8 cellular contexts compared by ENCODE assay signal in the genomic region with DNA sequence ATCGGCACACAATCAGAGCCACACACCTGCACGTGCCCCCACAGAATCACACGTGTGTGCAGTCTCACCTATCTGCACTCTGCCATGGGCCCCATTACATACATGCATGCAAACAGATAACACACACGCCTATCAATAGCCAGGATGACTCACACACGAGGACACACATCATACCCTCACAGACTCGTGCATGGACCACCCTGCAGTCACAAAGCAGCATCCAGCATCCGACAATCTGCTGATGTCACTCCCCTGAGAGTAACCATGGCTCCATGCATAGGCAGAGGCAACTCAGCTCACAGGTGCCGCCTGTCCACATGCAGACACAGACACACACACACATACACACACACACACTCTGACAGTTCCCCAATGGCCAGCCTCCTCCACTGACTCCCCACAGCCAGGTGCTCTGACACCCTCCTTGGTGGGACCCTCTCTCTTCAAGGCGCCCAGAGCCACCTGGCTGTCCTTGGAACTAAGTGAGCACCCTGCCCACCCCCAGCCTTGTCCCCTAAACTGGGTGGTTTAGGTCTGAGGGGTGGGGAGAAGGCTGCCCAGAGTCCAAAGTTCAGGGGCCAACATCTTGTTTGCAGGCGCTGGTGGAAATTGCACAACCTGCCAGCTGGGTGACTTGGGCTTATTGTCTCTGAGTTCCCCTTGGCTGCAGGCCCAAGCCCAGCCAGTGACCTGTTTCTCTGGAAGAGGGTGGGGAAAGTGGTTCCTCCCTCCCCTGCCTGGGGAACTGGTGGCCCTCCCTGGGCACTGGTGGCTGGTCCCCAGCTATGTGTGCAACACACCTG. TPM values are rescaled to one million over a fixed set of nuclear protein-coding genes. Genes with fewer than 3 reads are reported as not detected.
DNase-seq lines count a peak whose midpoint lies in the region; ATAC-seq and TF ChIP-seq lines count a peak whose summit lies in the region.

No MANE protein-coding gene starts in this region.

- H3K9ac ChIP-seq in duodenal mucosa (ENCODE audit: low read depth in 1 of 2, low read length in 2 of 2) (peak overlapping the region in 1 of 2 donors; percentile 60), neural progenitor cell (no peak overlapping the region)

- POLR2A ChIA-PET in CD8-positive, alpha-beta T cell (lab: Charles Lee): no interaction called here

- no peak overlapping the region for H3K4me3 Mint-ChIP-seq in neural progenitor cell
- H3K4me3 Mint-ChIP-seq in CD8-positive, alpha-beta T cell: no peak overlapping the region

- DNase-seq in DMS153 (lab: John Stamatoyannopoulos, UW): peak; percentile 83
- peak; percentile 43 for DNase-seq in NCI-H1105 treated with DMSO at 0.1 percent for 48 hours (lab: John Stamatoyannopoulos, UW)
- DNase-seq in neural progenitor cell (ENCODE audit: low spot score): no peak
- no peak for DNase-seq in CD8-positive, alpha-beta T cell
- no peak for DNase-seq in ecto neural progenitor cell (ENCODE audit: low spot score)

- intact Hi-C loops in CD8-positive, alpha-beta T cell (cut with DNase I, micrococcal nuclease): no loop called here

- CTCF ChIA-PET in CD8-positive, alpha-beta T cell (lab: Charles Lee): no interaction called here

- H2AFZ ChIP-seq in neural progenitor cell (replicated peaks): no peak overlapping the region

- ATAC-seq in CD8-positive, alpha-beta T cell: no peak
- ATAC-seq in GM21619 (IDR thresholded peaks at IDR 0.05; ENCODE audit: unreplicated experiment) (no peak), HG02763 (IDR thresholded peaks at IDR 0.05; ENCODE audit: unreplicated experiment) (no peak)

- no peaks in the 10 kb centered on the region for H3K9me3 Mint-ChIP-seq in neural progenitor cell
- H3K9me3 Mint-ChIP-seq in CD8-positive, alpha-beta T cell: no peaks in the 10 kb centered on the region

- H4K20me1 ChIP-seq in neural progenitor cell (ENCODE audit: low read depth): no peaks in the 10 kb centered on the region

- H3K4me1 Mint-ChIP-seq in neural progenitor cell: no peaks in the 10 kb centered on the region
- peaks cover 13% of the 10 kb centered on the region for H3K4me1 Mint-ChIP-seq in CD8-positive, alpha-beta T cell (ENCODE audit: low read depth)

- no peak overlapping the region for H3K4me2 ChIP-seq in neural progenitor cell

- peak overlapping the region; percentile 37 to 50 for H3K4me3 ChIP-seq in duodenal mucosa (ENCODE audit: low read depth in 1 of 2, low read length in 2 of 2)
- H3K4me3 ChIP-seq in neural progenitor cell: no peak overlapping the region
- H3K4me3 ChIP-seq in CD8-positive, alpha-beta T cell (ENCODE audit: low read depth, low read length): no peak overlapping the region

- H3F3A ChIP-seq in neural progenitor cell (ENCODE audit: low read depth): no peaks in the 10 kb centered on the region

- H3K27ac ChIP-seq in duodenal mucosa (ENCODE audit: low read depth, low read length): peak overlapping the region; percentile 76
- no peak overlapping the region for H3K27ac ChIP-seq in neural progenitor cell
- H3K27ac ChIP-seq in CD8-positive, alpha-beta T cell (ENCODE audit: low read depth, low read length): no peak overlapping the region

- H3K27ac Mint-ChIP-seq in neural progenitor cell: peak overlapping the region; percentile 43
- H3K27ac Mint-ChIP-seq in CD8-positive, alpha-beta T cell: no peak overlapping the region

- no peaks in the 10 kb centered on the region for H3K9me3 ChIP-seq in duodenal mucosa (ENCODE audit: control insufficient read depth in 1 of 2, low read length in 2 of 2)
- no peaks in the 10 kb centered on the region for H3K9me3 ChIP-seq in neural progenitor cell (ENCODE audit: low read depth)
- no peaks in the 10 kb centered on the region for H3K9me3 ChIP-seq in CD8-positive, alpha-beta T cell (ENCODE audit: low read length)

- H3K36me3 Mint-ChIP-seq in neural progenitor cell: no peaks in the 10 kb centered on the region
- no peaks in the 10 kb centered on the region for H3K36me3 Mint-ChIP-seq in CD8-positive, alpha-beta T cell

- H3K27me3 ChIP-seq in duodenal mucosa (ENCODE audit: control insufficient read depth in 1 of 2, insufficient read depth in 2 of 2, low read length in 2 of 2) (no peaks in the 10 kb centered on the region), neural progenitor cell (no peaks in the 10 kb centered on the region)
- H3K27me3 ChIP-seq in CD8-positive, alpha-beta T cell (ENCODE audit: insufficient read depth, low read length): no peaks in the 10 kb centered on the region

- no peaks in the 10 kb centered on the region for H3K79me2 ChIP-seq in neural progenitor cell (ENCODE audit: low read depth)

- H3K4me1 ChIP-seq in duodenal mucosa (ENCODE audit: control insufficient read depth in 1 of 2, insufficient read depth in 2 of 2, low read length in 2 of 2) (peaks cover 49 to 54% of the 10 kb centered on the region in 2 donors), neural progenitor cell (no peaks in the 10 kb centered on the region)
- peaks cover 7% of the 10 kb centered on the region for H3K4me1 ChIP-seq in CD8-positive, alpha-beta T cell (ENCODE audit: insufficient read depth, low read length)

- peaks cover 2% of the 10 kb centered on the region for H3K27me3 Mint-ChIP-seq in neural progenitor cell (ENCODE audit: insufficient read depth, low read depth)
- no peaks in the 10 kb centered on the region for H3K27me3 Mint-ChIP-seq in CD8-positive, alpha-beta T cell (ENCODE audit: low read depth)

- no peaks in the 10 kb centered on the region for H3K36me3 ChIP-seq in duodenal mucosa (ENCODE audit: control insufficient read depth in 1 of 2, insufficient read depth in 2 of 2, low read length in 2 of 2)
- H3K36me3 ChIP-seq in neural progenitor cell: no peaks in the 10 kb centered on the region
- H3K36me3 ChIP-seq in CD8-positive, alpha-beta T cell (ENCODE audit: insufficient read depth, low read length): no peaks in the 10 kb centered on the region

- TF ChIP-seq CTCF in neural progenitor cell (IDR thresholded peaks at IDR 0.05): no peak
- no peak for TF ChIP-seq CTCF in CD8-positive, alpha-beta T cell (IDR thresholded peaks at IDR 0.05)

RNA-seq across cellular contexts. Expression of gene NEK6, which starts 34.6 kb away (rescaled TPM):
- 18.5 and 21.2 TPM in 2 replicates for total RNA-seq in neural progenitor cell (ENCODE audit: low replicate concordance)
- total RNA-seq in CD8-positive, alpha-beta T cell: 1 to 10 TPM; 2.0 to 2.5 TPM

Comparison
In these comparisons a context has a peak if more than half of its experiments do, and no peak if none do; other contexts are left out.
1. DNase-seq: peak in DMS153 (single experiment) and NCI-H1105 treated with DMSO at 0.1 percent for 48 hours (single experiment); none in neural progenitor cell (single experiment), CD8-positive, alpha-beta T cell (0 of 7) and ecto neural progenitor cell (single experiment).
2. H3K4me3 ChIP-seq: peak in duodenal mucosa (2 of 2); none in neural progenitor cell (single experiment) and CD8-positive, alpha-beta T cell (single experiment).